In genomic region chr14:102086972-102087761, GRCh38 we compare ENCODE assay signal across 8 cellular contexts. TPM values are rescaled to one million over a fixed set of nuclear protein-coding genes. Genes with fewer than 3 reads are reported as not detected.
DNase-seq lines count a peak whose midpoint lies in the region; ATAC-seq and TF ChIP-seq lines count a peak whose summit lies in the region.

TSS of gene HSP90AA1 (minus strand) at chr14:102087044. CDS start at chr14:102086378, 666 bp downstream.

- POLR2A ChIA-PET in BJ (lab: Charles Lee): interaction anchor here (0.7 kb wide), 1 partner anchor 1148 kb away, joined by 19 read pairs; no protein-coding TSS in a partner anchor

- H3K27me3 ChIP-seq in BJ (ENCODE audit: control insufficient read depth, insufficient read depth, low read length) (no peaks in the 10 kb centered on the region), colonic mucosa (no peaks in the 10 kb centered on the region)

- no peaks in the 10 kb centered on the region for H3K9me3 ChIP-seq in colonic mucosa

- peak; percentile 60 for DNase-seq in BJ (ENCODE audit: low read depth)
- peak; percentile 82 for DNase-seq in GM19240 (ENCODE audit: insufficient read length, low spot score)
- peak; percentile 72 to 96 for DNase-seq in NCI-H526 (lab: John Stamatoyannopoulos, UW)
- DNase-seq in activated CD4-positive, alpha-beta T cell treated with anti-CD3 and anti-CD28 coated beads for 48 hours: peak; percentile 96
- DNase-seq in colonic mucosa: peak; percentile 96
- peak; percentile 97 for DNase-seq in left kidney (ENCODE audit: low read depth, low spot score)
- peak; percentile 94 for DNase-seq in stimulated activated CD4-positive, alpha-beta T cell treated with anti-CD3 and anti-CD28 coated beads, Interleukin-1b, Interleukin-23, amount 100 ng/mL, for 48 hours

- H3K9ac ChIP-seq in colonic mucosa (ENCODE audit: low read depth in 2 of 2, low read length in 2 of 2): peak within 1 kb of the TSS; percentile 85 to 99

- CTCF ChIA-PET in BJ (lab: Yijun Ruan, JAX): interaction anchor here (1.0 to 1.6 kb wide), 3 partner anchors 9 to 126 kb away, joined by 3 to 8 read pairs (median 4); no protein-coding TSS in a partner anchor

- H3K36me3 ChIP-seq in BJ (ENCODE audit: control insufficient read depth, insufficient read depth, low read length): peaks cover 6% of the 10 kb centered on the region
- peaks cover 16% of the 10 kb centered on the region for H3K36me3 ChIP-seq in colonic mucosa

- H3K4me3 ChIP-seq in BJ (ENCODE audit: low read depth, low read length) (peak within 1 kb of the TSS; percentile 83), colonic mucosa (peak within 1 kb of the TSS; percentile 67)

- peak; percentile 34; the same call in 1 of the 2 replicates for TF ChIP-seq CTCF in BJ (IDR thresholded peaks at IDR 0.05; ENCODE audit: insufficient read depth, low read depth, low read length)
- TF ChIP-seq CTCF in colonic mucosa (IDR thresholded peaks at IDR 0.05): no peak

- intact Hi-C loops in colonic mucosa (cut with DNase I): no loop called here

- H3K27ac ChIP-seq in colonic mucosa: peak within 1 kb of the TSS; percentile 99

- H3K4me1 ChIP-seq in colonic mucosa: peaks cover 9% of the 10 kb centered on the region

- ATAC-seq in HG03457 (IDR thresholded peaks at IDR 0.05; ENCODE audit: unreplicated experiment): peak; percentile 69

RNA-seq across cellular contexts. Expression of gene HSP90AA1, which starts in this region (rescaled TPM):
- 222 and 440 TPM in 2 replicates for polyA plus RNA-seq in BJ (2011; rRNA removed)
- polyA minus RNA-seq in BJ (2011; rRNA and poly(A)+ RNA removed): 161 and 204 TPM in 2 replicates
- 1,000 to 10,000 TPM in 1 of 2 donors, 100 to 1,000 TPM in 1; 357 to 1,349 TPM for total RNA-seq in colonic mucosa

Comparison
In these comparisons a context has a peak if more than half of its experiments do, and no peak if none do; other contexts are left out.
1. Peak in every context shown above with its lines: DNase-seq, ATAC-seq, H3K4me3 ChIP-seq and H3K27ac ChIP-seq.